ENCODE assay signal across 24 cellular contexts in the genomic region with DNA sequence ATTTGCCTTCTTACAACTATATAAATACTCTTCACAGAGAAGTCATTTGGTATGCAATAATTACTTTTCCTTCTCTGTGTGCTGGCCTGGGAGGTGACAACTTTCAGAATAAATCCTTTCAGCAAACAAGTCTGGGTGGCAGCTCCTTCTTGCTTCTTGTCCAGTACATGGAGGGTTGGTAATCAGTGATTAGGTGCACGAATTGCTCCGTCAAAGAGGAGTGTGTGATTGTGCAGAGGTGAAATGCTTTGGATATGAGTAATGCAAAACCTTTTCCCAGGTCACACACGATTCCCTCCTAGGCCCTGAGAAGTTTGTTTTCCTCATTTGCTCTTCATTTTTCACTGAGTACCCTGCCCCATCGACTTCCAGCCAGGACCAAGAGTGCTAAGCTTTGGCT.
DNase-seq lines count a peak whose midpoint lies in the region; ATAC-seq, FAIRE-seq and TF ChIP-seq lines count a peak whose summit lies in the region.
"Had no signal": no experiment of that assay in that cellular context is flagged by ENCODE, and none has a peak within 500 bp of the region (broad histone marks: within the 10 kb centered on the region; RNA-seq: fewer than 3 reads in every experiment).

No MANE protein-coding gene starts in this region.

- no peak for TF ChIP-seq POLR2A in body of pancreas (IDR thresholded peaks at IDR 0.05)
- TF ChIP-seq POLR2A in adrenal gland (IDR thresholded peaks at IDR 0.05) = no peak

- H3K27me3 ChIP-seq in body of pancreas (no peaks in the 10 kb centered on the region), adrenal gland (no peaks in the 10 kb centered on the region)
- H3K27me3 ChIP-seq: heart left ventricle, suprapubic skin had no signal

- peak; percentile 88 for FAIRE-seq in urothelium cell line (lab: Jason Lieb, UNC)
- FAIRE-seq: endometrium had no signal

- intact Hi-C loops in body of pancreas (cut with DNase I) (no loop called here), adrenal gland (cut with DNase I) (no loop called here)

- H3K4me1 ChIP-seq in body of pancreas (no peaks in the 10 kb centered on the region), adrenal gland (replicated peaks in 1 of 2) (no peaks in the 10 kb centered on the region)
- H3K4me1 ChIP-seq: prostate gland, suprapubic skin had no signal

- H3K27ac ChIP-seq in body of pancreas (peak overlapping the region in 1 of 4 donors; percentile 46), adrenal gland (no peak overlapping the region)
- H3K27ac ChIP-seq: 22Rv1, heart left ventricle, prostate gland, skin epidermis, suprapubic skin, VCaP had no signal

- peak; percentile 62 for ATAC-seq in body of pancreas
- no peak for ATAC-seq in HG03159 (IDR thresholded peaks at IDR 0.05; ENCODE audit: unreplicated experiment)
- no peak for ATAC-seq in GM21526 (IDR thresholded peaks at IDR 0.05; ENCODE audit: low FRiP score, unreplicated experiment)
- ATAC-seq: CD8-positive, alpha-beta T cell; heart left ventricle; T-helper 17 cell had no signal

- TF ChIP-seq CTCF in body of pancreas (IDR thresholded peaks at IDR 0.05) = no peak
- TF ChIP-seq CTCF in adrenal gland (IDR thresholded peaks at IDR 0.05) = no peak

- no peaks in the 10 kb centered on the region for H3K9me3 ChIP-seq in body of pancreas
- H3K9me3 ChIP-seq in adrenal gland (replicated peaks in 1 of 3) = no peaks in the 10 kb centered on the region
- H3K9me3 ChIP-seq: prostate gland had no signal

- H3K36me3 ChIP-seq in body of pancreas (replicated peaks in 1 of 2; ENCODE audit: insufficient read depth in 1 of 2, low read depth in 2 of 2) (no peaks in the 10 kb centered on the region), adrenal gland (replicated peaks in 1 of 2) (no peaks in the 10 kb centered on the region)
- H3K36me3 ChIP-seq: heart left ventricle, prostate gland, suprapubic skin had no signal

- H3K4me3 ChIP-seq in body of pancreas = no peak overlapping the region
- H3K4me3 ChIP-seq in adrenal gland = no peak overlapping the region
- H3K4me3 ChIP-seq: heart left ventricle, prostate gland, skin epidermis, suprapubic skin had no signal

- 26 to 43% methylated on average over 4 of the region's 4 CpGs for WGBS in body of pancreas, 2 donors
- WGBS in adrenal gland, 4 donors = 76 to 86% (median 77%) methylated on average over 4 of the region's 4 CpGs

- peak; percentile 38 for DNase-seq in SIG-M5 treated with dmso at 0.1 percent for 504 hours (lab: John Stamatoyannopoulos, UW; ENCODE audit: unreplicated experiment)
- no peak for DNase-seq in SIG-M5 (lab: John Stamatoyannopoulos, UW)
- DNase-seq in body of pancreas = no peak
- DNase-seq in kidney glomerular epithelial cell (lab: John Stamatoyannopoulos, UW) = peak; percentile 66
- peak; percentile 61 for DNase-seq in urothelium cell line (ENCODE audit: low spot score)
- DNase-seq in adrenal gland = no peak
- DNase-seq: activated CD4-positive, alpha-beta T cell treated with anti-CD3 and anti-CD28 coated beads, Interleukin-2, amount 50 U/mL, for 1 hour; activated CD8-positive, alpha-beta memory T cell treated with anti-CD3 and anti-CD28 coated beads, Interleukin-2, amount 50 U/mL, for 4 hours; activated naive CD8-positive, alpha-beta T cell treated with anti-CD3 and anti-CD28 coated beads, Interleukin-2, amount 10 ng/mL, durations not matched to agents 7 days and 5 days; CD8-positive, alpha-beta T cell; heart left ventricle; Karpas-422; NCI-H1048; NCI-H2029; stimulated activated CD4-positive, alpha-beta T cell treated with anti-CD3 and anti-CD28 coated beads, Interleukin-1b, Interleukin-23, amount 100 ng/mL, for 48 hours; T-helper 17 cell had no signal

Comparison
In these comparisons a context has a peak if more than half of its experiments do, and no peak if none do; other contexts are left out.
1. DNase-seq: peak in SIG-M5 treated with dmso at 0.1 percent for 504 hours (single experiment), kidney glomerular epithelial cell (single experiment) and urothelium cell line (single experiment); none in SIG-M5 (single experiment), body of pancreas (0 of 4) and adrenal gland (0 of 7).